8 cellular contexts compared by ENCODE assay signal in genomic region chr22:49852898-49853894, GRCh38. TPM values are rescaled to one million over a fixed set of nuclear protein-coding genes. Genes with fewer than 3 reads are reported as not detected.
DNase-seq lines count a peak whose midpoint lies in the region; ATAC-seq and TF ChIP-seq lines count a peak whose summit lies in the region.

Gene ZBED4 (plus strand): TSS chr22:49853844. CDS start chr22:49883663, 29,819 bp downstream.

- H3K9me3 ChIP-seq in spleen: no peaks in the 10 kb centered on the region

- peak within 1 kb of the TSS; percentile 81 to 97 (median 94) for H3K27ac ChIP-seq in spleen

- H3K27me3 ChIP-seq in spleen (replicated peaks in 1 of 7): peaks cover 2 to 26% (median 24%) of the 10 kb centered on the region in 7 donors

- DNase-seq in AG10803 (ENCODE audit: low read depth): peak; percentile 92
- DNase-seq in NCI-H446 treated with DMSO at 0.1 percent for 48 hours (lab: John Stamatoyannopoulos, UW): peak; percentile 84
- peak; percentile 98 to 99 for DNase-seq in central memory CD8-positive, alpha-beta T cell (ENCODE audit: low spot score in 2 of 2)
- peak; percentile 93 for DNase-seq in iris pigment epithelial cell (ENCODE audit: low read depth)
- peak; percentile 100 for DNase-seq in spleen

- H3K4me3 Mint-ChIP-seq in central memory CD8-positive, alpha-beta T cell: peak within 1 kb of the TSS; percentile 98

- H3K36me3 ChIP-seq in spleen: no peaks in the 10 kb centered on the region

- H3K4me1 Mint-ChIP-seq in central memory CD8-positive, alpha-beta T cell: peaks cover 29% of the 10 kb centered on the region

- peaks cover 6% of the 10 kb centered on the region for H3K36me3 Mint-ChIP-seq in central memory CD8-positive, alpha-beta T cell (ENCODE audit: insufficient read depth)

- 0 to 3% (median 1%) methylated on average over 34 to 127 of the region's 127 CpGs for WGBS in spleen, 5 donors

- H3K4me3 ChIP-seq in AG10803 (ENCODE audit: low read length) (peak within 1 kb of the TSS; percentile 82), spleen (peak within 1 kb of the TSS; percentile 54 to 76 (median 67))

- H3K27ac Mint-ChIP-seq in central memory CD8-positive, alpha-beta T cell (ENCODE audit: low read depth): peak within 1 kb of the TSS; percentile 97

- TF ChIP-seq POLR2A in spleen (IDR thresholded peaks at IDR 0.05): peak in 2 of 3 donors; percentile 40 to 56

- no peak for TF ChIP-seq CTCF in AG10803 (conservative IDR thresholded peaks at IDR 0.05; ENCODE audit: low read length)
- TF ChIP-seq CTCF in spleen (IDR thresholded peaks at IDR 0.05 in 8 of 11, conservative IDR thresholded peaks at IDR 0.05 in 3 of 11): peak in 3 of 11 experiments; percentile 15 to 33 (median 33)

- intact Hi-C loops in spleen (cut with DNase I; ENCODE audit: low total_unique reads): no loop called here

- H3K4me1 ChIP-seq in spleen: peaks cover 24 to 81% (median 59%) of the 10 kb centered on the region in 6 donors

- no peaks in the 10 kb centered on the region for H3K9me3 Mint-ChIP-seq in central memory CD8-positive, alpha-beta T cell

- ATAC-seq in GM19035 (IDR thresholded peaks at IDR 0.05; ENCODE audit: unreplicated experiment) (peak; percentile 74), HG03342 (IDR thresholded peaks at IDR 0.05; ENCODE audit: unreplicated experiment) (peak; percentile 72)
- ATAC-seq in activated CD4-positive, CD25-positive, alpha-beta regulatory T cell treated with anti-CD3 and anti-CD28 coated beads, Interleukin-2, amount 50 U/mL, for 24 hours: peak; percentile 83 to 85
- peak; percentile 76 for ATAC-seq in central memory CD8-positive, alpha-beta T cell (replicated peaks; ENCODE audit: extremely low read depth, poor library complexity, severe bottlenecking)

- no peaks in the 10 kb centered on the region for H3K27me3 Mint-ChIP-seq in central memory CD8-positive, alpha-beta T cell

RNA-seq across cellular contexts. Expression of gene ZBED4, which starts in this region (rescaled TPM):
- 10 to 100 TPM; 10.1 to 23.2 (median 16.1) TPM for total RNA-seq in spleen
- 1 to 10 TPM; 2.9 to 5.3 (median 3.5) TPM for polyA plus RNA-seq in spleen

Comparison
In these comparisons a context has a peak if more than half of its experiments do, and no peak if none do; other contexts are left out.
1. Peak in every context shown above with its lines: DNase-seq, ATAC-seq, H3K4me3 ChIP-seq and H3K27ac ChIP-seq.